ENCODE assay signal across 26 cellular contexts in the genomic region with DNA sequence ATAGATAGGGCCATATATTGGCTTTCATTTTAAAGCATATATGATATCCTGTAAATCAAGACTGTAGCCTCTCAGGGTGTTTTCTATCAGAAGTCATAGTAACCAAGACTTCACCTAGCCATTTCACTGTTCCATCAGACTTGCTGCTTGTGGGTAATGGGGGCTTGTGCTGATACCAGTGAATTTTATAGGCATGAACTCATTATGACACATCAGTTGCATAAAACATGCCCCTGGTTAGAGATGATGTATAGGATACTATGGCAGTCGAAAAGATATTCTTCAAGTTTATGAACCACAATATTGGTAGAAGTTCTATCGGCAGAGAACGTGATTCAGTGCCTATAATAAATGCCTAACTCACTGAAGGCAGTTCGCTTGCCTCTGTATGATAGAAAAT.
"Had no signal": no experiment of that assay in that cellular context is flagged by ENCODE, and none has a peak within 500 bp of the region (broad histone marks: within the 10 kb centered on the region; RNA-seq: fewer than 3 reads in every experiment).

No MANE protein-coding gene starts in this region.

- H3K27me3 ChIP-seq: neural progenitor cell, ovary, right lobe of liver, sigmoid colon, stomach, thyroid gland, tibial nerve, upper lobe of left lung, vagina had no signal

- H3K4me3 ChIP-seq: neural progenitor cell, ovary, psoas muscle, right lobe of liver, sigmoid colon, stomach, thoracic aorta, thyroid gland, tibial nerve, upper lobe of left lung, vagina had no signal

- H3K36me3 ChIP-seq: neural progenitor cell, ovary, right lobe of liver, thoracic aorta, thyroid gland, vagina had no signal

- H3K79me2 ChIP-seq: parathyroid adenoma had no signal

- DNase-seq: natural killer cell; occipital lobe; ovary; posterior cingulate gyrus; psoas muscle; right cardiac atrium; right lobe of liver; sigmoid colon; small intestine; stimulated activated CD4-positive, alpha-beta T cell treated with anti-CD3 and anti-CD28 coated beads, Interleukin-15, amount 100 ng/mL, for 24 hours; stimulated activated CD4-positive, alpha-beta T cell treated with anti-CD3 and anti-CD28 coated beads, Interleukin-2, amount 100 ng/mL, for 24 hours; stimulated activated CD4-positive, alpha-beta T cell treated with anti-CD3 and anti-CD28 coated beads, Interleukin-2, amount 100 ng/mL, for 48 hours; stimulated activated CD4-positive, alpha-beta T cell treated with anti-CD3 and anti-CD28 coated beads, Interleukin-4, amount 100 ng/mL, for 24 hours; stimulated activated naive B cell treated with anti-CD40 and anti-IgM and Interleukin-4, amounts not matched to agents 10 μg/mL and 1 μg/mL and 100 μg/mL, for 72 hours; stimulated activated naive CD4-positive, alpha-beta T cell treated with Interleukin-2 at 50 U/mL for 16 hours; stomach; thyroid gland; trophoblast cell; upper lobe of left lung had no signal

- H3K4me2 ChIP-seq: neural progenitor cell had no signal

- FAIRE-seq: small intestine, urothelium cell line had no signal

- ATAC-seq: natural killer cell; psoas muscle; right cardiac atrium; right lobe of liver; stimulated activated effector memory CD8-positive, alpha-beta T cell treated with anti-CD3 and anti-CD28 coated beads, Interleukin-12 subunit alpha, Interleukin-12 subunit beta, amount 100 ng/mL, for 72 hours; stimulated activated naive B cell treated with anti-CD40 and anti-IgM and Interleukin-4, amounts not matched to agents 10 μg/mL and 1 μg/mL and 100 μg/mL, for 72 hours had no signal

- H3K4me1 ChIP-seq: neural progenitor cell, parathyroid adenoma, psoas muscle, right lobe of liver, sigmoid colon, stomach, thyroid gland, tibial nerve, upper lobe of left lung, vagina had no signal

- H3K9me3 ChIP-seq: right lobe of liver, thyroid gland had no signal

- H3K27ac ChIP-seq: neural progenitor cell, ovary, parathyroid adenoma, psoas muscle, right lobe of liver, sigmoid colon, stomach, thoracic aorta, thyroid gland, tibial nerve, upper lobe of left lung, vagina had no signal

- H2AFZ ChIP-seq: neural progenitor cell, parathyroid adenoma had no signal

- H3K9ac ChIP-seq: neural progenitor cell, parathyroid adenoma had no signal
